In the genomic region with DNA sequence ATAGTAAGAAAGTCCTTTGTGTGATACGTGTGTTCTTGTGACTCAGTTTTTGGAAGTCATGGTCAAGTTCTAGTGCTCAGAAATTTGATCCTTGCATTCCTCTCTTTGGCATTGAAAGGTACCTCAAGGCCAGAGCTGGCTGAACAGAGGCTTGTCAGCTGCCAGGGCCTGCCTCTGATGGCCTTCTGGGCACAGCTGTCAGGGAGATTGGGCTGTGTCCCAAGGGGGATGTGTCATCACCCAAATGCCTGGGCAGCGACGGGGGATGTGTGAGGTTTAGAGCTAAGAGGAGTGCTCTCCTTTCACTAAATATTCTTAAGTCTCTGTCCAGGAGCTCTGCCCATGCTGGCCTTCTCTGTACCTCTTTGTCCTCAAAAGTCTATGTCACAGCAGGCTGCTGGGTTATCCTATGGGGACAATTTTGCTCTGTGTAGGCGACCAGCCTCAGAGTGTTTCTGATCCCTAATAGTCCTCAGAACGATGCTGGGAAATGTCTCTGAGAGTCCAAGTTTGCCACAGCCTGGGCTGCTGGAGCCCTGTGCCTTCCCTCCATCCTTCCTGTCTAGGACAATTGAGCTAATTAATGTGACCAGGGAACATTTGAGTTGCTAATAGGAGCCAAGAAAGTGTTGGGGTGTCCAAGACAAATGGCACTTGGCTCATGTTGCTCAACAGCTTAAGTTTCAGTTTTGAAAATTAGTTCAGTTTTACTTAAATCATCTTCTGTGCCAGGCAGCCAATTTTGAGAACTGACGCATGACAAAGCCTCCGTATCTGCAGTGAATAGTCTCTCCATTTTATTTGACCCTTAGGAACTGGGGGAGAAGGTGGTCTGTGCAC, we compare ENCODE assay signal across 11 cellular contexts.
A peak's percentile ranks its signal among the peaks of the same experiment; 100 is the strongest.
DNase-seq lines count a peak whose midpoint lies in the region; ATAC-seq and TF ChIP-seq lines count a peak whose summit lies in the region.
"Had no signal": no experiment of that assay in that cellular context is flagged by ENCODE, and none has a peak within 500 bp of the region (broad histone marks: within the 10 kb centered on the region; RNA-seq: fewer than 3 reads in every experiment).

No MANE protein-coding gene starts in this region.

- ATAC-seq in HG02870 (IDR thresholded peaks at IDR 0.05; ENCODE audit: unreplicated experiment), result no peak
- ATAC-seq in HG03097 (IDR thresholded peaks at IDR 0.05; ENCODE audit: low FRiP score, unreplicated experiment), result no peak
- ATAC-seq in activated CD8-positive, alpha-beta memory T cell treated with anti-CD3 and anti-CD28 coated beads, Interleukin-2, amount 10 ng/mL, durations not matched to agents 7 days and 5 days, result no peak
- no peak for ATAC-seq in activated T-cell treated with anti-CD3 and anti-CD28 coated beads, Interleukin-2, amount 50 U/mL, for 72 hours (replicated peaks in 1 of 2)

- no peak for TF ChIP-seq CTCF in AG10803 (conservative IDR thresholded peaks at IDR 0.05; ENCODE audit: low read length)
- no peak for TF ChIP-seq CTCF in nephron progenitor cell (IDR thresholded peaks at IDR 0.05)

- H3K36me3 Mint-ChIP-seq in nephron progenitor cell (ENCODE audit: low read depth), result no peaks in the 10 kb centered on the region
- H3K36me3 Mint-ChIP-seq in activated CD8-positive, alpha-beta memory T cell treated with anti-CD3 and anti-CD28 coated beads, Interleukin-2, amount 10 ng/mL, durations not matched to agents 7 days and 5 days, result no peaks in the 10 kb centered on the region
- peaks cover 0 to 3% of the 10 kb centered on the region in 2 donors for H3K36me3 Mint-ChIP-seq in activated T-cell treated with anti-CD3 and anti-CD28 coated beads, Interleukin-2, amount 50 U/mL, for 72 hours (ENCODE audit: insufficient read depth in 2 of 2)

- peak overlapping the region; percentile 61 for H3K27ac Mint-ChIP-seq in nephron progenitor cell
- H3K27ac Mint-ChIP-seq in activated CD8-positive, alpha-beta memory T cell treated with anti-CD3 and anti-CD28 coated beads, Interleukin-2, amount 10 ng/mL, durations not matched to agents 7 days and 5 days, result no peak overlapping the region
- no peak overlapping the region for H3K27ac Mint-ChIP-seq in activated T-cell treated with anti-CD3 and anti-CD28 coated beads, Interleukin-2, amount 50 U/mL, for 72 hours
- H3K27ac Mint-ChIP-seq: HFFc6 had no signal

- H3K27me3 Mint-ChIP-seq in nephron progenitor cell (ENCODE audit: low read depth, poor library complexity), result no peaks in the 10 kb centered on the region
- no peaks in the 10 kb centered on the region for H3K27me3 Mint-ChIP-seq in activated CD8-positive, alpha-beta memory T cell treated with anti-CD3 and anti-CD28 coated beads, Interleukin-2, amount 10 ng/mL, durations not matched to agents 7 days and 5 days
- H3K27me3 Mint-ChIP-seq in activated T-cell treated with anti-CD3 and anti-CD28 coated beads, Interleukin-2, amount 50 U/mL, for 72 hours (ENCODE audit: low read depth), result no peaks in the 10 kb centered on the region

- H3K4me3 Mint-ChIP-seq in nephron progenitor cell, result no peak overlapping the region
- H3K4me3 Mint-ChIP-seq in activated CD8-positive, alpha-beta memory T cell treated with anti-CD3 and anti-CD28 coated beads, Interleukin-2, amount 10 ng/mL, durations not matched to agents 7 days and 5 days, result no peak overlapping the region
- H3K4me3 Mint-ChIP-seq in activated T-cell treated with anti-CD3 and anti-CD28 coated beads, Interleukin-2, amount 50 U/mL, for 72 hours, result no peak overlapping the region
- H3K4me3 Mint-ChIP-seq: HFFc6 had no signal

- H3K4me3 ChIP-seq in AG10803 (ENCODE audit: low read length), result no peak overlapping the region
- H3K4me3 ChIP-seq: PC-9 had no signal

- CTCF ChIA-PET in activated CD8-positive, alpha-beta memory T cell treated with anti-CD3 and anti-CD28 coated beads, Interleukin-2, amount 10 ng/mL, durations not matched to agents 7 days and 5 days (lab: Charles Lee), result no interaction called here

- peak; percentile 50 for DNase-seq in AG10803 (ENCODE audit: low read depth)
- peak; percentile 33 for DNase-seq in NCI-H524 treated with DMSO at 0.1 percent for 48 hours (lab: John Stamatoyannopoulos, UW)
- peak; percentile 31 for DNase-seq in dedifferentiated amniotic fluid mesenchymal stem cell (ENCODE audit: extremely low spot score)
- no peak for DNase-seq in nephron progenitor cell
- no peak for DNase-seq in activated CD8-positive, alpha-beta memory T cell treated with anti-CD3 and anti-CD28 coated beads, Interleukin-2, amount 10 ng/mL, durations not matched to agents 7 days and 5 days
- no peak for DNase-seq in activated T-cell treated with anti-CD3 and anti-CD28 coated beads, Interleukin-2, amount 50 U/mL, for 72 hours
- DNase-seq: activated T-cell treated with anti-CD3 and anti-CD28 coated beads, Interleukin-2, amount 50 U/mL, for 1 hour; HFFc6; PC-9 had no signal

- H3K4me1 Mint-ChIP-seq in nephron progenitor cell, result peaks cover 62% of the 10 kb centered on the region
- no peaks in the 10 kb centered on the region for H3K4me1 Mint-ChIP-seq in activated CD8-positive, alpha-beta memory T cell treated with anti-CD3 and anti-CD28 coated beads, Interleukin-2, amount 10 ng/mL, durations not matched to agents 7 days and 5 days
- H3K4me1 Mint-ChIP-seq in activated T-cell treated with anti-CD3 and anti-CD28 coated beads, Interleukin-2, amount 50 U/mL, for 72 hours (ENCODE audit: low read depth), result no peaks in the 10 kb centered on the region

- H3K9me3 Mint-ChIP-seq in nephron progenitor cell, result no peaks in the 10 kb centered on the region
- H3K9me3 Mint-ChIP-seq in activated CD8-positive, alpha-beta memory T cell treated with anti-CD3 and anti-CD28 coated beads, Interleukin-2, amount 10 ng/mL, durations not matched to agents 7 days and 5 days (ENCODE audit: low read depth), result no peaks in the 10 kb centered on the region
- H3K9me3 Mint-ChIP-seq in activated T-cell treated with anti-CD3 and anti-CD28 coated beads, Interleukin-2, amount 50 U/mL, for 72 hours, result peaks cover 4% of the 10 kb centered on the region in 2 donors

Comparison
In these comparisons a context has a peak if more than half of its experiments do, and no peak if none do; other contexts are left out.
1. DNase-seq: peak in AG10803 (single experiment), NCI-H524 treated with DMSO at 0.1 percent for 48 hours (single experiment) and dedifferentiated amniotic fluid mesenchymal stem cell (single experiment); none in nephron progenitor cell (single experiment), activated CD8-positive, alpha-beta memory T cell treated with anti-CD3 and anti-CD28 coated beads, Interleukin-2, amount 10 ng/mL, durations not matched to agents 7 days and 5 days (single experiment) and activated T-cell treated with anti-CD3 and anti-CD28 coated beads, Interleukin-2, amount 50 U/mL, for 72 hours (0 of 2).